In genomic region chr7:79281406-79281805, GRCh38 we compare ENCODE assay signal across 1 cellular context.
TF ChIP-seq lines count a peak whose summit lies in the region.

No MANE protein-coding gene starts in this region.

TF ChIP-seq in IMR-90, 13 proteins besides CTCF, POLR2A, EP300 and RAD21:
- no peak for TF ChIP-seq FOS (IDR thresholded peaks at IDR 0.05; ENCODE audit: low read depth, low read length)
- TF ChIP-seq NFE2L2 (IDR thresholded peaks at IDR 0.05; ENCODE audit: low read depth, low read length), result peak; percentile 98
- no peak for TF ChIP-seq RFX5 (IDR thresholded peaks at IDR 0.05; ENCODE audit: low read depth, low read length)
- peak; percentile 100 for TF ChIP-seq MAFK (IDR thresholded peaks at IDR 0.05; ENCODE audit: low read depth, low read length)
